In genomic region chr5:17151686-17152085, GRCh38 we compare ENCODE assay signal across 15 cellular contexts.
"Had no signal": no experiment of that assay in that cellular context is flagged by ENCODE, and none has a peak within 500 bp of the region (broad histone marks: within the 10 kb centered on the region; RNA-seq: fewer than 3 reads in every experiment).

No MANE protein-coding gene starts in this region.

- H3K9me3 Mint-ChIP-seq: activated T-cell treated with anti-CD3 and anti-CD28 coated beads, Interleukin-2, amount 50 U/mL, for 24 hours; type B pancreatic cell had no signal

- DNase-seq: activated effector memory CD4-positive, alpha-beta T cell treated with anti-CD3 and anti-CD28 coated beads, Interleukin-2, amount 50 U/mL, for 16 hours; activated T-cell treated with anti-CD3 and anti-CD28 coated beads, Interleukin-2, amount 50 U/mL, for 24 hours; anterior cingulate cortex; colonic mucosa; effector CD8-positive, alpha-beta T cell; left colon; mucosa of descending colon; naive thymus-derived CD8-positive, alpha-beta T cell; psoas muscle; sigmoid colon; stimulated activated CD4-positive, alpha-beta T cell treated with anti-CD3 and anti-CD28 coated beads, Interleukin-2, amount 100 ng/mL, for 48 hours; stimulated activated naive CD4-positive, alpha-beta T cell treated with Interleukin-2 at 50 U/mL for 16 hours had no signal

- H3K4me1 Mint-ChIP-seq: naive thymus-derived CD8-positive, alpha-beta T cell had no signal

- H3K27ac Mint-ChIP-seq: activated naive CD8-positive, alpha-beta T cell; activated T-cell treated with anti-CD3 and anti-CD28 coated beads, Interleukin-2, amount 50 U/mL, for 24 hours; naive thymus-derived CD8-positive, alpha-beta T cell; type B pancreatic cell had no signal

- H3K9me3 ChIP-seq: colonic mucosa, mucosa of descending colon, psoas muscle, sigmoid colon had no signal

- H3K4me3 ChIP-seq: cardiac muscle cell, colonic mucosa, mucosa of descending colon, psoas muscle, sigmoid colon had no signal

- H3K36me3 Mint-ChIP-seq: activated naive CD8-positive, alpha-beta T cell; naive thymus-derived CD8-positive, alpha-beta T cell; type B pancreatic cell had no signal

- H3K4me3 Mint-ChIP-seq: activated naive CD8-positive, alpha-beta T cell; activated T-cell treated with anti-CD3 and anti-CD28 coated beads, Interleukin-2, amount 50 U/mL, for 24 hours; naive thymus-derived CD8-positive, alpha-beta T cell; type B pancreatic cell had no signal

- ATAC-seq: left colon; mucosa of descending colon; naive thymus-derived CD8-positive, alpha-beta T cell; psoas muscle had no signal

- H3K4me1 ChIP-seq: colonic mucosa, psoas muscle, sigmoid colon had no signal

- H3K36me3 ChIP-seq: cardiac muscle cell, colonic mucosa, sigmoid colon had no signal

- H3K27me3 Mint-ChIP-seq: activated T-cell treated with anti-CD3 and anti-CD28 coated beads, Interleukin-2, amount 50 U/mL, for 24 hours; type B pancreatic cell had no signal

- H3K27ac ChIP-seq: cardiac muscle cell, colonic mucosa, psoas muscle, sigmoid colon had no signal

- H3K27me3 ChIP-seq: cardiac muscle cell, colonic mucosa, sigmoid colon had no signal
